1 cellular context compared by ENCODE assay signal in the genomic region with DNA sequence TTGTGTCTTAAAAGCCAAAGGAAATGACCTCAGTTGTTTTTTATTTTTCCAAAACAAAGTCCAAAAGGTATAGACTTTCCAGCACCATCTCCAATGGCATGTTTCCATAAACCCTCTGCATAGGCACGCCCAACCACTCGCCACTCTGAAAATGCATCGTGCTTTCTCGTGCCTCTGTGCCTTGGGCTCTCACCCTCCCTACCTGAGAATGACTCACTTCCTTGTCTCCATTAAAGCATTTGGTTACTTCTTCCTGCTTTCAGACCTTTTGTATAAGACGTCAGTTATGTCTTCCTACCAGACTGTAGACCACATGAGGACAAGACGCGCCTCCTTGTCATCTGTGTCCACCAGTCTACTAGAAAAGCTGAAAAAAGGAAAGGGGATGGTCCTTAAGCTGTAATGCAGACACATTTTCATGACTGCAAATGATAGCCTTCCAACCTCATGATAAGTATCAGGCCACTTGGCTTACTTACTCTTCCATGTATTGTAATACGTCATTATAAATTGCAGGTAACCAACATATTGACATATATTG.
TF ChIP-seq lines count a peak whose summit lies in the region.

No MANE protein-coding gene starts in this region.

TF ChIP-seq in WTC11, 78 proteins besides CTCF, POLR2A, EP300 and RAD21 (continued from another document):
- TF ChIP-seq, protein P1, sequence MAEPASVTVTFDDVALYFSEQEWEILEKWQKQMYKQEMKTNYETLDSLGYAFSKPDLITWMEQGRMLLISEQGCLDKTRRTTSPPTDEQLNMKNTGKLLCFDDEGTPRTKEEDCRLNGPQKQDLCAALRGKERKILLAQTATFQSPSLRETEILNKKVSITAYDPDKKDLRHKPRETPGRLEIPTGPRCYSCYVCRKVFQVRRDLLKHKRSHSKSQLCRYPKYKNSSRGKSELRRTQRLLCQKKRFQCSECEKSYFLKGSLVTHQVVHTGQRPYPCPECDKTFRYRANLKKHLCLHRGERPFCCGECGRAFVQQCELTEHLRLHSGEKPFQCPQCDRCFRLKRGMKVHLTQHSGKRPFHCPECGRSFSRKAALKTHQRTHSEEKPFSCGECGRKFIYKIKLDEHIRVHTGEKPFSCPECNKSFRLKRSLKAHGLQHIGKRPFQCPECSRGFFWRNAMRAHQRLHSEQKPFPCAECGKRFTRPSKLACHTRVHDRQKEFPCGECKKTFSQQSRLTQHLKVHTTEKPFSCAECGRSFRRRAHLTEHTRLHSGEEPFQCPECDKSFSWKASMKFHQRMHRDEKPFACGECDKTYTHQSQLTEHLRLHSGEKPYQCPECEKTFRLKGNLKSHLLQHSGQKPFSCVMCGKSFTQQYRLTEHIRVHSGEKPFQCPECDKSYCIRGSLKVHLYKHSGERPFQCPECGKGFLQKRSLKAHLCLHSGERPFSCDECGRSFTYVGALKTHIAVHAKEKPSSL (CRISPR knock-in tag; conservative IDR thresholded peaks at IDR 0.05) = no peak
- TF ChIP-seq, protein P2, sequence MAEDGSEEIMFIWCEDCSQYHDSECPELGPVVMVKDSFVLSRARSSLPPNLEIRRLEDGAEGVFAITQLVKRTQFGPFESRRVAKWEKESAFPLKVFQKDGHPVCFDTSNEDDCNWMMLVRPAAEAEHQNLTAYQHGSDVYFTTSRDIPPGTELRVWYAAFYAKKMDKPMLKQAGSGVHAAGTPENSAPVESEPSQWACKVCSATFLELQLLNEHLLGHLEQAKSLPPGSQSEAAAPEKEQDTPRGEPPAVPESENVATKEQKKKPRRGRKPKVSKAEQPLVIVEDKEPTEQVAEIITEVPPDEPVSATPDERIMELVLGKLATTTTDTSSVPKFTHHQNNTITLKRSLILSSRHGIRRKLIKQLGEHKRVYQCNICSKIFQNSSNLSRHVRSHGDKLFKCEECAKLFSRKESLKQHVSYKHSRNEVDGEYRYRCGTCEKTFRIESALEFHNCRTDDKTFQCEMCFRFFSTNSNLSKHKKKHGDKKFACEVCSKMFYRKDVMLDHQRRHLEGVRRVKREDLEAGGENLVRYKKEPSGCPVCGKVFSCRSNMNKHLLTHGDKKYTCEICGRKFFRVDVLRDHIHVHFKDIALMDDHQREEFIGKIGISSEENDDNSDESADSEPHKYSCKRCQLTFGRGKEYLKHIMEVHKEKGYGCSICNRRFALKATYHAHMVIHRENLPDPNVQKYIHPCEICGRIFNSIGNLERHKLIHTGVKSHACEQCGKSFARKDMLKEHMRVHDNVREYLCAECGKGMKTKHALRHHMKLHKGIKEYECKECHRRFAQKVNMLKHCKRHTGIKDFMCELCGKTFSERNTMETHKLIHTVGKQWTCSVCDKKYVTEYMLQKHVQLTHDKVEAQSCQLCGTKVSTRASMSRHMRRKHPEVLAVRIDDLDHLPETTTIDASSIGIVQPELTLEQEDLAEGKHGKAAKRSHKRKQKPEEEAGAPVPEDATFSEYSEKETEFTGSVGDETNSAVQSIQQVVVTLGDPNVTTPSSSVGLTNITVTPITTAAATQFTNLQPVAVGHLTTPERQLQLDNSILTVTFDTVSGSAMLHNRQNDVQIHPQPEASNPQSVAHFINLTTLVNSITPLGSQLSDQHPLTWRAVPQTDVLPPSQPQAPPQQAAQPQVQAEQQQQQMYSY (CRISPR knock-in tag; IDR thresholded peaks at IDR 0.05) = no peak
- TF ChIP-seq, protein P3, sequence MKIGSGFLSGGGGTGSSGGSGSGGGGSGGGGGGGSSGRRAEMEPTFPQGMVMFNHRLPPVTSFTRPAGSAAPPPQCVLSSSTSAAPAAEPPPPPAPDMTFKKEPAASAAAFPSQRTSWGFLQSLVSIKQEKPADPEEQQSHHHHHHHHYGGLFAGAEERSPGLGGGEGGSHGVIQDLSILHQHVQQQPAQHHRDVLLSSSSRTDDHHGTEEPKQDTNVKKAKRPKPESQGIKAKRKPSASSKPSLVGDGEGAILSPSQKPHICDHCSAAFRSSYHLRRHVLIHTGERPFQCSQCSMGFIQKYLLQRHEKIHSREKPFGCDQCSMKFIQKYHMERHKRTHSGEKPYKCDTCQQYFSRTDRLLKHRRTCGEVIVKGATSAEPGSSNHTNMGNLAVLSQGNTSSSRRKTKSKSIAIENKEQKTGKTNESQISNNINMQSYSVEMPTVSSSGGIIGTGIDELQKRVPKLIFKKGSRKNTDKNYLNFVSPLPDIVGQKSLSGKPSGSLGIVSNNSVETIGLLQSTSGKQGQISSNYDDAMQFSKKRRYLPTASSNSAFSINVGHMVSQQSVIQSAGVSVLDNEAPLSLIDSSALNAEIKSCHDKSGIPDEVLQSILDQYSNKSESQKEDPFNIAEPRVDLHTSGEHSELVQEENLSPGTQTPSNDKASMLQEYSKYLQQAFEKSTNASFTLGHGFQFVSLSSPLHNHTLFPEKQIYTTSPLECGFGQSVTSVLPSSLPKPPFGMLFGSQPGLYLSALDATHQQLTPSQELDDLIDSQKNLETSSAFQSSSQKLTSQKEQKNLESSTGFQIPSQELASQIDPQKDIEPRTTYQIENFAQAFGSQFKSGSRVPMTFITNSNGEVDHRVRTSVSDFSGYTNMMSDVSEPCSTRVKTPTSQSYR (CRISPR knock-in tag; IDR thresholded peaks at IDR 0.05) = no peak
- no peak for TF ChIP-seq JAZF1 (CRISPR knock-in tag; IDR thresholded peaks at IDR 0.05)
- TF ChIP-seq JUN (CRISPR knock-in tag; IDR thresholded peaks at IDR 0.05) = no peak
